ENCODE assay signal across 10 cellular contexts in genomic region chr2:109333414-109334194, GRCh38.
A peak's percentile ranks its signal among the peaks of the same experiment; 100 is the strongest.
DNase-seq lines count a peak whose midpoint lies in the region; ATAC-seq and TF ChIP-seq lines count a peak whose summit lies in the region.
"Had no signal": no experiment of that assay in that cellular context is flagged by ENCODE, and none has a peak within 500 bp of the region (broad histone marks: within the 10 kb centered on the region; RNA-seq: fewer than 3 reads in every experiment).

No MANE protein-coding gene starts in this region.

- no peaks in the 10 kb centered on the region for H3K36me3 ChIP-seq in smooth muscle cell (ENCODE audit: low read depth)
- H3K36me3 ChIP-seq in BE2C: no peaks in the 10 kb centered on the region
- H3K36me3 ChIP-seq: pancreas had no signal

- no peaks in the 10 kb centered on the region for H4K20me1 ChIP-seq in smooth muscle cell (ENCODE audit: low read depth)

- no peak overlapping the region for H2AFZ ChIP-seq in smooth muscle cell (ENCODE audit: low read depth)

- H3K4me3 ChIP-seq in fibroblast of mammary gland (ENCODE audit: control insufficient read depth, low read depth, low read length) (no peak overlapping the region), smooth muscle cell (no peak overlapping the region), BE2C (ENCODE audit: low read depth, low read length) (no peak overlapping the region)
- H3K4me3 ChIP-seq: pancreas had no signal

- no peaks in the 10 kb centered on the region for H3K27me3 ChIP-seq in smooth muscle cell (ENCODE audit: low read depth)
- H3K27me3 ChIP-seq in BE2C: no peaks in the 10 kb centered on the region
- H3K27me3 ChIP-seq: pancreas had no signal

- DNase-seq in DMS53 (lab: John Stamatoyannopoulos, UW) (peak; percentile 39), DMS53 treated with DMSO at 0.1 percent for 48 hours (lab: John Stamatoyannopoulos, UW; ENCODE audit: unreplicated experiment) (no peak), fibroblast of mammary gland (ENCODE audit: low read depth) (no peak), smooth muscle cell (lab: John Stamatoyannopoulos, UW; ENCODE audit: unreplicated experiment) (no peak), NCI-H2196 treated with DMSO at 0.1 percent for 48 hours (lab: John Stamatoyannopoulos, UW; ENCODE audit: unreplicated experiment) (no peak), BE2C (no peak)
- DNase-seq: pancreas had no signal

- peaks cover 4% of the 10 kb centered on the region for H3K79me2 ChIP-seq in smooth muscle cell (ENCODE audit: low read depth)

- peak; percentile 34; the same call in 2 of the 3 replicates for ATAC-seq in SK-N-SH treated with all-trans-retinoic acid at 6 μM for 48 hours
- ATAC-seq in HG03135 (IDR thresholded peaks at IDR 0.05; ENCODE audit: unreplicated experiment): no peak

- H3K27ac ChIP-seq in smooth muscle cell (ENCODE audit: low read depth): peak overlapping the region; percentile 39
- H3K27ac ChIP-seq: 22Rv1, pancreas had no signal

- H3K9ac ChIP-seq in smooth muscle cell (ENCODE audit: low read depth): no peak overlapping the region

- H3K4me2 ChIP-seq in smooth muscle cell: peak overlapping the region; percentile 31

- H3F3A ChIP-seq in smooth muscle cell (ENCODE audit: low read depth): no peaks in the 10 kb centered on the region

- H3K4me1 ChIP-seq in smooth muscle cell (ENCODE audit: low read depth) (peaks cover 21% of the 10 kb centered on the region), BE2C (no peaks in the 10 kb centered on the region)
- H3K4me1 ChIP-seq: pancreas had no signal

- H3K9me3 ChIP-seq in smooth muscle cell (replicated peaks; ENCODE audit: low read depth) (no peaks in the 10 kb centered on the region), BE2C (no peaks in the 10 kb centered on the region)
- H3K9me3 ChIP-seq: pancreas had no signal

- WGBS in smooth muscle cell (ENCODE audit: low lambda C conversion rate): 69% methylated on average over 7 of the region's 7 CpGs

- TF ChIP-seq CTCF in fibroblast of mammary gland (conservative IDR thresholded peaks at IDR 0.05; ENCODE audit: control insufficient read depth, insufficient read depth, low read depth, low read length) (peak; percentile 21), smooth muscle cell (IDR thresholded peaks at IDR 0.05; ENCODE audit: borderline replicate concordance, insufficient read depth, poor library complexity, severe bottlenecking) (peak; percentile 40), BE2C (IDR thresholded peaks at IDR 0.05; ENCODE audit: low read depth, low read length) (no peak)

TF ChIP-seq in SK-N-SH treated with all-trans-retinoic acid at 6 μM for 48 hours, 23 proteins besides CTCF, POLR2A, EP300 and RAD21 (continues in another document):
- TF ChIP-seq CSRNP3 (CRISPR knock-in tag; IDR thresholded peaks at IDR 0.05) (no peak), ZNF70 (CRISPR knock-in tag; IDR thresholded peaks at IDR 0.05) (no peak), ZNF565 (CRISPR knock-in tag; conservative IDR thresholded peaks at IDR 0.05; ENCODE audit: low read depth) (no peak), SNAI2 (CRISPR knock-in tag; IDR thresholded peaks at IDR 0.05) (no peak), POU6F1 (CRISPR knock-in tag; IDR thresholded peaks at IDR 0.05; ENCODE audit: borderline replicate concordance, low read depth) (no peak), ZFP3 (CRISPR knock-in tag; IDR thresholded peaks at IDR 0.05) (no peak), CREB5 (CRISPR knock-in tag; IDR thresholded peaks at IDR 0.05; ENCODE audit: low read depth) (no peak), PPARA (CRISPR knock-in tag; IDR thresholded peaks at IDR 0.05; ENCODE audit: borderline replicate concordance) (no peak), RARB (CRISPR knock-in tag; IDR thresholded peaks at IDR 0.05) (no peak), BACH2 (CRISPR knock-in tag; IDR thresholded peaks at IDR 0.05; ENCODE audit: borderline replicate concordance) (no peak), TOX (CRISPR knock-in tag; IDR thresholded peaks at IDR 0.05; ENCODE audit: borderline replicate concordance) (no peak), ZFP30 (CRISPR knock-in tag; IDR thresholded peaks at IDR 0.05) (no peak), OSR1 (CRISPR knock-in tag; IDR thresholded peaks at IDR 0.05) (no peak), ARNTL (CRISPR knock-in tag; IDR thresholded peaks at IDR 0.05; ENCODE audit: borderline replicate concordance, low read depth) (no peak), PATZ1 (CRISPR knock-in tag; IDR thresholded peaks at IDR 0.05; ENCODE audit: borderline replicate concordance) (no peak), TCF4 (CRISPR knock-in tag; IDR thresholded peaks at IDR 0.05; ENCODE audit: borderline replicate concordance) (no peak), GLIS3 (CRISPR knock-in tag; IDR thresholded peaks at IDR 0.05) (no peak), ZC3H10 (CRISPR knock-in tag; IDR thresholded peaks at IDR 0.05) (no peak), ESRRG (CRISPR knock-in tag; IDR thresholded peaks at IDR 0.05) (no peak)
